Comparison of ENCODE assay signal across 13 cellular contexts in the genomic region with DNA sequence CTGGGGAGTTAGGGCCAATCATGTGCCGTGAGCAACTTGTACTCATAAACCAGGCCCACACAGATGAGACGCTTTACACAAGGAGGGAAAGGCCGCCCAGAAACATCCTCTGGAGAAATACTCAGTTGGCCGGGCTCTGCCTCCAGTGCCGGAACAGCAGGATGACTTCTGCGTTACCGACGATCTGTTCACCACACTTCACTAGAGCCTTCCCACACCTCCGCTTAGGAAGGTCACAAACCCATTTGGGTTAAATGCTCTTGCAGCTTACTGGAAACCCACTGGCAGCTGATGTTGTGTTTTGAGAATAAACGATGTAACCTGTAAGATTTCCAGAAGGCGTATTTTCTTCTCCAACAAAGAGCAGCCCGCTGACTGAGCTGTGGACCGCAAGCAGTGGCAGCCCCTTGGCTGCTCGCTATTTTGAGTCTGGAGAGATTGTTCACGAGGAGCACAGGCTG. TPM values are rescaled to one million over a fixed set of nuclear protein-coding genes. Genes with fewer than 3 reads are reported as not detected.
DNase-seq lines count a peak whose midpoint lies in the region; ATAC-seq, FAIRE-seq and TF ChIP-seq lines count a peak whose summit lies in the region.
"Had no signal": no experiment of that assay in that cellular context is flagged by ENCODE, and none has a peak within 500 bp of the region (broad histone marks: within the 10 kb centered on the region; RNA-seq: fewer than 3 reads in every experiment).

No MANE protein-coding gene starts in this region.

- no peaks in the 10 kb centered on the region for H4K20me1 ChIP-seq in HepG2 (ENCODE audit: insufficient read depth, low read length)

- TF ChIP-seq RAD21 in HepG2 (CRISPR knock-in tag; IDR thresholded peaks at IDR 0.05), result no peak

- peak; percentile 77 for DNase-seq in GM03348 (ENCODE audit: low spot score)
- DNase-seq in esophagus squamous epithelium (lab: John Stamatoyannopoulos, UW), result no peak
- peak; percentile 22 for DNase-seq in mucosa of gallbladder (ENCODE audit: low spot score)
- no peak for DNase-seq in HepG2 (ENCODE audit: low spot score)
- DNase-seq: activated T-cell treated with anti-CD3 and anti-CD28 coated beads, Interleukin-2, amount 50 U/mL, for 24 hours; CD4-positive, CD25-positive, alpha-beta regulatory T cell had no signal

- H3K27me3 ChIP-seq in esophagus squamous epithelium (peaks cover 0 to 6% (median 0%) of the 10 kb centered on the region in 4 donors), stomach smooth muscle (ENCODE audit: control insufficient read depth in 1 of 2, insufficient read depth in 2 of 2, low read length in 2 of 2) (no peaks in the 10 kb centered on the region), HepG2 (ENCODE audit: control insufficient read depth in 1 of 2, insufficient read depth in 2 of 2, low read length in 2 of 2) (peaks cover 0 to 7% of the 10 kb centered on the region in 2 experiments; a peak in 1 of 5 replicates)

- POLR2A ChIA-PET in HepG2 (lab: Yijun Ruan, JAX), result no interaction called here

- H3K36me3 ChIP-seq in esophagus squamous epithelium (no peaks in the 10 kb centered on the region), stomach smooth muscle (ENCODE audit: control insufficient read depth in 2 of 2, insufficient read depth in 2 of 2, low read length in 2 of 2) (no peaks in the 10 kb centered on the region), HepG2 (replicated peaks in 1 of 2; ENCODE audit: control insufficient read depth in 1 of 2, insufficient read depth in 2 of 2, low read length in 2 of 2) (no peaks in the 10 kb centered on the region)

- FAIRE-seq in HepG2 (lab: Jason Lieb, UNC), result no peak
- FAIRE-seq: H54, RCC 7860 had no signal

- H3K4me2 ChIP-seq in HepG2 (ENCODE audit: low read depth, low read length), result no peak overlapping the region

- TF ChIP-seq EP300 in HepG2 (IDR thresholded peaks at IDR 0.05; ENCODE audit: low read depth in 2 of 2, low read length in 2 of 2) (no peak), HepG2 (CRISPR knock-in tag; IDR thresholded peaks at IDR 0.05; ENCODE audit: borderline replicate concordance) (no peak)

- H3K9ac ChIP-seq in stomach smooth muscle (ENCODE audit: low read length in 2 of 2) (peak overlapping the region; percentile 39 to 51), HepG2 (ENCODE audit: insufficient read depth, low read depth, low read length) (no peak overlapping the region)

- no TSS peak for BruUV-seq in HepG2 (replicated peaks; lab: Mats Ljungman, UMichigan)

- WGBS in esophagus squamous epithelium, 2 donors, result 69 to 100% methylated on average over 2 to 15 of the region's 15 CpGs
- 73% methylated on average over 15 of the region's 15 CpGs for WGBS in HepG2 (ENCODE audit: low lambda C conversion rate)

- TF ChIP-seq CTCF in esophagus squamous epithelium (IDR thresholded peaks at IDR 0.05) (no peak), HepG2 (CRISPR knock-in tag; IDR thresholded peaks at IDR 0.05) (no peak)

- H3K27ac ChIP-seq in esophagus squamous epithelium (peak overlapping the region in 3 of 4 donors; percentile 43 to 83 (median 80)), stomach smooth muscle (ENCODE audit: low read length) (peak overlapping the region; percentile 77), HepG2 (ENCODE audit: extremely low read length, insufficient read depth, low read length) (no peak overlapping the region)
- H3K27ac ChIP-seq: VCaP had no signal

- H3K4me3 ChIP-seq in esophagus squamous epithelium (peak overlapping the region in 2 of 4 donors; percentile 8 to 46), stomach smooth muscle (ENCODE audit: low read length in 2 of 2) (peak overlapping the region; percentile 51 to 64), HepG2 (replicated peaks in 1 of 3; ENCODE audit: insufficient read depth in 1 of 3, low read depth in 2 of 3, low read length in 3 of 3) (no peak overlapping the region)

- ATAC-seq in GM21526 (IDR thresholded peaks at IDR 0.05; ENCODE audit: low FRiP score, unreplicated experiment) (no peak), HG02588 (IDR thresholded peaks at IDR 0.05; ENCODE audit: unreplicated experiment) (no peak), HepG2 (no peak), HG03565 (IDR thresholded peaks at IDR 0.05; ENCODE audit: unreplicated experiment) (no peak)

- CTCF ChIA-PET in HepG2 (lab: Yijun Ruan, JAX; ENCODE audit: low intra/inter-chr PET ratio, low total read pairs), result no interaction called here

- no peaks in the 10 kb centered on the region for H3K79me2 ChIP-seq in HepG2 (ENCODE audit: insufficient read depth, low read length)

- intact Hi-C loops in esophagus squamous epithelium (cut with DNase I) (loop anchor here (10.0 kb wide), 1 partner anchor 162 kb away; no protein-coding TSS in a partner anchor), HepG2 (cut with micrococcal nuclease; ENCODE audit: unreplicated experiment) (no loop called here)

- TF ChIP-seq POLR2A in esophagus squamous epithelium (IDR thresholded peaks at IDR 0.05) (no peak), HepG2 (IDR thresholded peaks at IDR 0.05; ENCODE audit: insufficient read depth in 1 of 2, low read depth in 2 of 2, low read length in 2 of 2) (no peak)

- in situ Hi-C loops in HepG2 (cut with HindIII; ENCODE audit: extremely low pct_ligation_motif_present, low pct_unique_long_range_greater_than_20kb), result no loop called here

- H3K4me1 ChIP-seq in esophagus squamous epithelium (peaks cover 0 to 22% (median 4%) of the 10 kb centered on the region in 3 donors), stomach smooth muscle (ENCODE audit: control insufficient read depth, insufficient read depth, low read length) (peaks cover 26% of the 10 kb centered on the region), HepG2 (ENCODE audit: insufficient read depth, low read length) (no peaks in the 10 kb centered on the region)

- peaks cover 0 to 11% (median 4%) of the 10 kb centered on the region in 3 donors for H3K9me3 ChIP-seq in esophagus squamous epithelium
- H3K9me3 ChIP-seq in stomach smooth muscle (ENCODE audit: control insufficient read depth in 2 of 2, low read length in 2 of 2), result no peaks in the 10 kb centered on the region
- H3K9me3 ChIP-seq in HepG2 (ENCODE audit: low read length), result no peaks in the 10 kb centered on the region; the same call in 1 of the 2 replicates

- H2AFZ ChIP-seq in HepG2 (ENCODE audit: low read length), result no peak overlapping the region

TF ChIP-seq in HepG2, 621 proteins besides CTCF, POLR2A, EP300 and RAD21 (continues in another document):
- TF ChIP-seq, protein P1, sequence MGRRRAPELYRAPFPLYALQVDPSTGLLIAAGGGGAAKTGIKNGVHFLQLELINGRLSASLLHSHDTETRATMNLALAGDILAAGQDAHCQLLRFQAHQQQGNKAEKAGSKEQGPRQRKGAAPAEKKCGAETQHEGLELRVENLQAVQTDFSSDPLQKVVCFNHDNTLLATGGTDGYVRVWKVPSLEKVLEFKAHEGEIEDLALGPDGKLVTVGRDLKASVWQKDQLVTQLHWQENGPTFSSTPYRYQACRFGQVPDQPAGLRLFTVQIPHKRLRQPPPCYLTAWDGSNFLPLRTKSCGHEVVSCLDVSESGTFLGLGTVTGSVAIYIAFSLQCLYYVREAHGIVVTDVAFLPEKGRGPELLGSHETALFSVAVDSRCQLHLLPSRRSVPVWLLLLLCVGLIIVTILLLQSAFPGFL (CRISPR knock-in tag; IDR thresholded peaks at IDR 0.05), result no peak

RNA-seq across cellular contexts. Expression of a gene that starts 44.1 kb away (rescaled TPM):
- total RNA-seq in esophagus squamous epithelium (10 to 100 TPM in 1 of 4 donors, 1 to 10 TPM in 3; 1.4 to 12.2 (median 4.0) TPM), mucosa of gallbladder (4.9 TPM), HepG2 (2016; rRNA removed; fragmentation: Illumina TruSeq; extraction: Trizol) (0.02 TPM in 1 of 2 replicates, not detected in the other)
- not detected in 2 replicates for total RNA-seq in HepG2 (2016; cell fraction: cytosol; rRNA removed; fragmentation: Illumina TruSeq; extraction: Trizol; ENCODE audit: low read depth)
- total RNA-seq in HepG2 (2016; cell fraction: insoluble cytoplasmic fraction; rRNA removed; fragmentation: Illumina TruSeq; extraction: Trizol), result 0.02 TPM in 1 of 2 replicates, not detected in the other
- not detected in 2 replicates for total RNA-seq in HepG2 (2016; cell fraction: membrane; rRNA removed; fragmentation: Illumina TruSeq; extraction: Trizol)
- 0.06 TPM in 1 of 2 replicates, not detected in the other for total RNA-seq in HepG2 (2016; cell fraction: nucleus; rRNA removed; fragmentation: Illumina TruSeq; extraction: Trizol)
- 0.11 and 0.21 TPM in 2 replicates for polyA plus RNA-seq in HepG2 (2011; rRNA removed)
- 0.09 and 0.13 TPM in 2 replicates for polyA plus RNA-seq in HepG2 (2011; cell fraction: cytosol; rRNA removed)
- polyA plus RNA-seq in HepG2 (2011; cell fraction: nucleus; rRNA removed), result 0.14 TPM in 2 replicates
- polyA plus RNA-seq in HepG2 (2012), result 0.80 and 1.8 TPM in 2 replicates
- 0.02 TPM in 1 of 2 replicates, not detected in the other for polyA plus RNA-seq in HepG2 (2016; cell fraction: cytosol; fragmentation: Illumina TruSeq; extraction: Trizol; ENCODE audit: low read depth)
- not detected in 2 replicates for polyA plus RNA-seq in HepG2 (2016; cell fraction: insoluble cytoplasmic fraction; fragmentation: Illumina TruSeq; extraction: Trizol; ENCODE audit: low read depth)
- polyA plus RNA-seq in HepG2 (2016; cell fraction: membrane; fragmentation: Illumina TruSeq; extraction: Trizol; ENCODE audit: low read depth), result not detected in 2 replicates
- 0.09 TPM in 1 of 2 replicates, not detected in the other for polyA plus RNA-seq in HepG2 (2016; cell fraction: nucleus; fragmentation: Illumina TruSeq; extraction: Trizol; ENCODE audit: insufficient read depth, low read depth)
- 0.04 TPM in 1 of 2 replicates, not detected in the other for polyA minus RNA-seq in HepG2 (2011; rRNA and poly(A)+ RNA removed; ENCODE audit: low replicate concordance)
- polyA minus RNA-seq in HepG2 (2011; cell fraction: cytosol; rRNA and poly(A)+ RNA removed), result 0.10 TPM in 1 of 2 replicates, not detected in the other
- polyA minus RNA-seq in HepG2 (2011; cell fraction: nucleus; rRNA and poly(A)+ RNA removed), result 0.13 and 0.25 TPM in 2 replicates
- total RNA-seq: CD4-positive, CD25-positive, alpha-beta regulatory T cell had no signal
- polyA plus RNA-seq: CD4-positive, CD25-positive, alpha-beta regulatory T cell had no signal

Comparison
In these comparisons a context has a peak if more than half of its experiments do, and no peak if none do; other contexts are left out.
1. DNase-seq: peak in GM03348 (single experiment) and mucosa of gallbladder (single experiment); none in esophagus squamous epithelium (single experiment) and HepG2 (single experiment).
2. H3K4me3 ChIP-seq: peak in stomach smooth muscle (2 of 2); none in HepG2 (0 of 3).